ENCODE assay signal across 22 cellular contexts in genomic region chr5:169258372-169259000, GRCh38. TPM values are rescaled to one million over a fixed set of nuclear protein-coding genes. Genes with fewer than 3 reads are reported as not detected.
A peak's percentile ranks its signal among the peaks of the same experiment; 100 is the strongest.
DNase-seq lines count a peak whose midpoint lies in the region; ATAC-seq, FAIRE-seq and TF ChIP-seq lines count a peak whose summit lies in the region.
"Had no signal": no experiment of that assay in that cellular context is flagged by ENCODE, and none has a peak within 500 bp of the region (broad histone marks: within the 10 kb centered on the region; RNA-seq: fewer than 3 reads in every experiment).

No MANE protein-coding gene starts in this region.

- H3K27me3 Mint-ChIP-seq in astrocyte (ENCODE audit: low read depth, unreplicated experiment), result peaks cover 10% of the 10 kb centered on the region

- no peak overlapping the region for H3K4me3 ChIP-seq in astrocyte (ENCODE audit: insufficient read depth, low read depth, low read length)
- H3K4me3 ChIP-seq in fibroblast of the aortic adventitia (ENCODE audit: low read depth, low read length), result no peak overlapping the region
- H3K4me3 ChIP-seq in suprapubic skin, result no peak overlapping the region
- no peak overlapping the region for H3K4me3 ChIP-seq in gastrocnemius medialis

- ATAC-seq in gastrocnemius medialis (no peak), SK-N-SH treated with all-trans-retinoic acid at 6 μM for 48 hours (no peak)
- ATAC-seq: activated T-helper 17 cell treated with anti-CD3 and anti-CD28 coated beads, Interleukin-2, amount 50 U/mL, for 72 hours; stimulated activated naive B cell treated with anti-CD40 and anti-IgM and Interleukin-4, amounts not matched to agents 10 μg/mL and 1 μg/mL and 100 μg/mL, for 72 hours; WTC11 had no signal

- H3K36me3 ChIP-seq in astrocyte (ENCODE audit: insufficient read depth, low read length), result no peaks in the 10 kb centered on the region
- H3K36me3 ChIP-seq in suprapubic skin, result no peaks in the 10 kb centered on the region
- no peaks in the 10 kb centered on the region for H3K36me3 ChIP-seq in gastrocnemius medialis
- H3K36me3 ChIP-seq: neutrophil had no signal

- intact Hi-C loops in gastrocnemius medialis (cut with DNase I; ENCODE audit: low total_unique reads), result no loop called here

- peak overlapping the region; percentile 90 for H3K27ac Mint-ChIP-seq in astrocyte (ENCODE audit: unreplicated experiment)
- H3K27ac Mint-ChIP-seq: activated naive CD8-positive, alpha-beta T cell treated with anti-CD3 and anti-CD28 coated beads, Interleukin-2, amount 10 ng/mL, durations not matched to agents 7 days and 5 days; activated T-helper 17 cell treated with anti-CD3 and anti-CD28 coated beads, Interleukin-2, amount 50 U/mL, for 72 hours; stimulated activated naive B cell treated with anti-CD40 and anti-IgM and Interleukin-4, amounts not matched to agents 10 μg/mL and 1 μg/mL and 100 μg/mL, for 72 hours; T-helper 2 cell treated with Interferon-gamma antibody and Interleukin-4, amounts not matched to agents 5 μg/mL and 100 μg/mL, for 36 hours; WTC11 had no signal

- H3K27ac ChIP-seq in astrocyte (ENCODE audit: low read depth, low read length) (no peak overlapping the region), suprapubic skin (peak overlapping the region; percentile 60), gastrocnemius medialis (no peak overlapping the region)
- H3K27ac ChIP-seq: neutrophil had no signal

- no peaks in the 10 kb centered on the region for H3K9me3 ChIP-seq in astrocyte (ENCODE audit: insufficient read depth, low read depth, low read length)
- H3K9me3 ChIP-seq in suprapubic skin, result no peaks in the 10 kb centered on the region
- H3K9me3 ChIP-seq in gastrocnemius medialis, result no peaks in the 10 kb centered on the region
- H3K9me3 ChIP-seq: neutrophil had no signal

- no peaks in the 10 kb centered on the region for H3K79me2 ChIP-seq in astrocyte (ENCODE audit: insufficient read depth, low read length)

- DNase-seq in GM04504 (ENCODE audit: low read depth), result peak; percentile 93
- peak; percentile 76 for DNase-seq in astrocyte (ENCODE audit: low read depth)
- peak; percentile 82 for DNase-seq in fibroblast of the aortic adventitia (ENCODE audit: low read depth)
- DNase-seq in suprapubic skin (ENCODE audit: low spot score in 2 of 2), result no peak
- DNase-seq in gastrocnemius medialis, result no peak
- DNase-seq in activated naive CD4-positive, alpha-beta T cell treated with Interleukin-2 at 50 U/mL for 16 hours, result no peak
- DNase-seq: activated CD4-positive, alpha-beta T cell treated with anti-CD3 and anti-CD28 coated beads, Interleukin-2, amount 50 U/mL, for 4 hours; activated CD8-positive, alpha-beta memory T cell treated with anti-CD3 and anti-CD28 coated beads, Interleukin-2, amount 50 U/mL, for 4 hours; activated naive CD8-positive, alpha-beta T cell treated with anti-CD3 and anti-CD28 coated beads, Interleukin-2, amount 10 ng/mL, durations not matched to agents 7 days and 5 days; dermis blood vessel endothelial cell; H7; kidney; MM.1S; NCI-H748 treated with DMSO at 0.1 percent for 48 hours; stimulated activated CD4-positive, alpha-beta T cell treated with anti-CD3 and anti-CD28 coated beads, Interleukin-2, amount 100 ng/mL, for 48 hours; stimulated activated naive B cell treated with anti-CD40 and anti-IgM and Interleukin-4, amounts not matched to agents 10 μg/mL and 1 μg/mL and 100 μg/mL, for 72 hours had no signal

- H3K27me3 ChIP-seq in astrocyte (ENCODE audit: insufficient read depth, low read length), result no peaks in the 10 kb centered on the region
- no peaks in the 10 kb centered on the region for H3K27me3 ChIP-seq in suprapubic skin
- H3K27me3 ChIP-seq in gastrocnemius medialis, result no peaks in the 10 kb centered on the region
- H3K27me3 ChIP-seq: neutrophil had no signal

- H2AFZ ChIP-seq in astrocyte (ENCODE audit: low read depth, low read length), result no peak overlapping the region

- no peak for FAIRE-seq in astrocyte (lab: Jason Lieb, UNC)
- FAIRE-seq: bronchial epithelial cell, kidney had no signal

- no peaks in the 10 kb centered on the region for H3K4me1 ChIP-seq in astrocyte (ENCODE audit: insufficient read depth, low read length)
- peaks cover 6% of the 10 kb centered on the region for H3K4me1 ChIP-seq in suprapubic skin
- H3K4me1 ChIP-seq in gastrocnemius medialis, result no peaks in the 10 kb centered on the region

- TF ChIP-seq CTCF in astrocyte (IDR thresholded peaks at IDR 0.05; ENCODE audit: insufficient read depth, low read depth, low read length), result no peak
- TF ChIP-seq CTCF in fibroblast of the aortic adventitia (IDR thresholded peaks at IDR 0.05; ENCODE audit: insufficient read depth, low read length), result no peak
- no peak for TF ChIP-seq CTCF in suprapubic skin (IDR thresholded peaks at IDR 0.05)
- no peak for TF ChIP-seq CTCF in gastrocnemius medialis (IDR thresholded peaks at IDR 0.05 in 4 of 5, conservative IDR thresholded peaks at IDR 0.05 in 1 of 5)

- no peak overlapping the region for H3K4me2 ChIP-seq in astrocyte (ENCODE audit: low read length)

- H3K4me3 Mint-ChIP-seq in astrocyte (ENCODE audit: unreplicated experiment), result no peak overlapping the region
- H3K4me3 Mint-ChIP-seq: activated naive CD8-positive, alpha-beta T cell treated with anti-CD3 and anti-CD28 coated beads, Interleukin-2, amount 10 ng/mL, durations not matched to agents 7 days and 5 days; activated T-helper 17 cell treated with anti-CD3 and anti-CD28 coated beads, Interleukin-2, amount 50 U/mL, for 72 hours; stimulated activated naive B cell treated with anti-CD40 and anti-IgM and Interleukin-4, amounts not matched to agents 10 μg/mL and 1 μg/mL and 100 μg/mL, for 72 hours; T-helper 2 cell treated with Interferon-gamma antibody and Interleukin-4, amounts not matched to agents 5 μg/mL and 100 μg/mL, for 36 hours; WTC11 had no signal

- H3K4me1 Mint-ChIP-seq in astrocyte (ENCODE audit: low read depth, unreplicated experiment), result peaks cover 8% of the 10 kb centered on the region
- H3K4me1 Mint-ChIP-seq: activated naive CD8-positive, alpha-beta T cell treated with anti-CD3 and anti-CD28 coated beads, Interleukin-2, amount 10 ng/mL, durations not matched to agents 7 days and 5 days; activated T-helper 17 cell treated with anti-CD3 and anti-CD28 coated beads, Interleukin-2, amount 50 U/mL, for 72 hours; stimulated activated naive B cell treated with anti-CD40 and anti-IgM and Interleukin-4, amounts not matched to agents 10 μg/mL and 1 μg/mL and 100 μg/mL, for 72 hours had no signal

- H3K9me3 Mint-ChIP-seq in astrocyte (ENCODE audit: unreplicated experiment), result no peaks in the 10 kb centered on the region
- H3K9me3 Mint-ChIP-seq: activated naive CD8-positive, alpha-beta T cell treated with anti-CD3 and anti-CD28 coated beads, Interleukin-2, amount 10 ng/mL, durations not matched to agents 7 days and 5 days; activated T-helper 17 cell treated with anti-CD3 and anti-CD28 coated beads, Interleukin-2, amount 50 U/mL, for 72 hours; stimulated activated naive B cell treated with anti-CD40 and anti-IgM and Interleukin-4, amounts not matched to agents 10 μg/mL and 1 μg/mL and 100 μg/mL, for 72 hours; T-helper 2 cell treated with Interferon-gamma antibody and Interleukin-4, amounts not matched to agents 5 μg/mL and 100 μg/mL, for 36 hours; WTC11 had no signal

- no peaks in the 10 kb centered on the region for H3K36me3 Mint-ChIP-seq in astrocyte (ENCODE audit: low read depth, unreplicated experiment)
- H3K36me3 Mint-ChIP-seq: activated naive CD8-positive, alpha-beta T cell treated with anti-CD3 and anti-CD28 coated beads, Interleukin-2, amount 10 ng/mL, durations not matched to agents 7 days and 5 days; stimulated activated naive B cell treated with anti-CD40 and anti-IgM and Interleukin-4, amounts not matched to agents 10 μg/mL and 1 μg/mL and 100 μg/mL, for 72 hours; WTC11 had no signal

- H4K20me1 ChIP-seq in astrocyte (ENCODE audit: insufficient read depth, low read length), result no peaks in the 10 kb centered on the region

- WGBS in suprapubic skin, result 37% methylated on average over 1 of the region's 1 CpG

- no peak for TF ChIP-seq POLR2A in suprapubic skin (IDR thresholded peaks at IDR 0.05)
- TF ChIP-seq POLR2A in gastrocnemius medialis (IDR thresholded peaks at IDR 0.05), result no peak

- no peak overlapping the region for H3K9ac ChIP-seq in astrocyte (ENCODE audit: low read length)

- in situ Hi-C loops in gastrocnemius medialis (cut with MboI; ENCODE audit: low sequenced_read_pairs in 4 of 4), result no loop called here

- no peak for TF ChIP-seq EP300 in suprapubic skin (IDR thresholded peaks at IDR 0.05)

TF ChIP-seq in SK-N-SH treated with all-trans-retinoic acid at 6 μM for 48 hours, 23 proteins besides CTCF, POLR2A, EP300 and RAD21:
- no peak for TF ChIP-seq POU6F1 (CRISPR knock-in tag; IDR thresholded peaks at IDR 0.05; ENCODE audit: borderline replicate concordance, low read depth)
- TF ChIP-seq RARB (CRISPR knock-in tag; IDR thresholded peaks at IDR 0.05), result no peak
- TF ChIP-seq CSDC2 (CRISPR knock-in tag; IDR thresholded peaks at IDR 0.05), result no peak
- no peak for TF ChIP-seq PPARA (CRISPR knock-in tag; IDR thresholded peaks at IDR 0.05; ENCODE audit: borderline replicate concordance)
- no peak for TF ChIP-seq TOX (CRISPR knock-in tag; IDR thresholded peaks at IDR 0.05; ENCODE audit: borderline replicate concordance)

RNA-seq across cellular contexts. Expression of gene SLIT3, which starts 42.5 kb away (rescaled TPM):
- total RNA-seq in astrocyte, result 20.7 and 33.0 TPM in 2 replicates
- total RNA-seq in fibroblast of the aortic adventitia (ENCODE audit: low replicate concordance), result 52.5 and 65.3 TPM in 2 replicates
- total RNA-seq in suprapubic skin, result 10 to 100 TPM; 10.8 to 30.8 (median 18.4) TPM
- 1 to 10 TPM in 3 of 4 donors, under 1 TPM in 1; 0.97 to 6.1 (median 3.4) TPM for total RNA-seq in gastrocnemius medialis
- total RNA-seq: activated naive CD8-positive, alpha-beta T cell treated with anti-CD3 and anti-CD28 coated beads, Interleukin-2, amount 10 ng/mL, durations not matched to agents 7 days and 5 days; dermis blood vessel endothelial cell had no signal

Comparison
In these comparisons a context has a peak if more than half of its experiments do, and no peak if none do; other contexts are left out.
1. DNase-seq: peak in GM04504 (single experiment), astrocyte (single experiment) and fibroblast of the aortic adventitia (single experiment); none in suprapubic skin (0 of 2), gastrocnemius medialis (0 of 2) and activated naive CD4-positive, alpha-beta T cell treated with Interleukin-2 at 50 U/mL for 16 hours (single experiment).